8 cellular contexts compared by ENCODE assay signal in genomic region chr12:6778212-6778570, GRCh38. TPM values are rescaled to one million over a fixed set of nuclear protein-coding genes. Genes with fewer than 3 reads are reported as not detected.
DNase-seq lines count a peak whose midpoint lies in the region; ATAC-seq and TF ChIP-seq lines count a peak whose summit lies in the region.

No MANE protein-coding gene starts in this region.

- DNase-seq in ACHN, result peak; percentile 19
- DNase-seq in HFF-Myc (ENCODE audit: extremely low read depth, low read depth), result no peak
- peak in 2 of 4 donors; percentile 30 to 36 for DNase-seq in body of pancreas
- no peak for DNase-seq in left lung
- DNase-seq in transverse colon, result peak; percentile 30
- no peak for DNase-seq in GF-D8 (lab: John Stamatoyannopoulos, UW)
- DNase-seq in OCI-M2 (lab: John Stamatoyannopoulos, UW; ENCODE audit: unreplicated experiment), result no peak
- no peak for DNase-seq in NCI-H510A treated with DMSO at 0.1 percent for 48 hours (lab: John Stamatoyannopoulos, UW)

- no peak for TF ChIP-seq CTCF in HFF-Myc (IDR thresholded peaks at IDR 0.05; ENCODE audit: low read depth, low read length, missing control alignments)
- TF ChIP-seq CTCF in body of pancreas (IDR thresholded peaks at IDR 0.05), result no peak
- TF ChIP-seq CTCF in left lung (IDR thresholded peaks at IDR 0.05), result no peak
- no peak for TF ChIP-seq CTCF in transverse colon (IDR thresholded peaks at IDR 0.05)

- in situ Hi-C loops in ACHN (cut with HindIII; ENCODE audit: low pct_ligation_motif_present, low pct_unique_long_range_greater_than_20kb, low sequenced_read_pairs) (no loop called here), transverse colon (cut with MboI; ENCODE audit: low pct_ligation_motif_present in 1 of 4, low pct_unique_long_range_greater_than_20kb in 1 of 4, low sequenced_read_pairs in 3 of 4) (no loop called here)

- 17 to 27% methylated on average over 14 of the region's 14 CpGs for WGBS in body of pancreas, 2 donors
- 37% methylated on average over 14 of the region's 14 CpGs; no CpG with 5 or more reads in 1 of the 2 donors for WGBS in transverse colon (ENCODE audit: low coverage in 1 of 2), 2 donors

- no peaks in the 10 kb centered on the region for H3K9me3 ChIP-seq in body of pancreas
- no peaks in the 10 kb centered on the region for H3K9me3 ChIP-seq in left lung
- no peaks in the 10 kb centered on the region for H3K9me3 ChIP-seq in transverse colon

- H3K4me1 ChIP-seq in body of pancreas, result peaks cover 8% of the 10 kb centered on the region
- peaks cover 4 to 14% of the 10 kb centered on the region in 2 donors for H3K4me1 ChIP-seq in left lung
- peaks cover 4 to 48% (median 21%) of the 10 kb centered on the region in 4 donors for H3K4me1 ChIP-seq in transverse colon

- TF ChIP-seq EP300 in transverse colon (IDR thresholded peaks at IDR 0.05; ENCODE audit: low read depth), result no peak

- peak; percentile 23 for ATAC-seq in body of pancreas
- peak; percentile 20 for ATAC-seq in left lung

- H3K27ac ChIP-seq in body of pancreas (peak overlapping the region in 2 of 4 donors; percentile 29 to 36), left lung (peak overlapping the region; percentile 5 to 30), transverse colon (peak overlapping the region; percentile 73 to 87 (median 82))

- H3K27me3 ChIP-seq in body of pancreas, result no peaks in the 10 kb centered on the region
- peaks cover 0 to 32% of the 10 kb centered on the region in 2 donors for H3K27me3 ChIP-seq in left lung
- no peaks in the 10 kb centered on the region for H3K27me3 ChIP-seq in transverse colon

- no peaks in the 10 kb centered on the region for H3K36me3 ChIP-seq in body of pancreas (replicated peaks in 1 of 2; ENCODE audit: insufficient read depth in 1 of 2, low read depth in 2 of 2)
- no peaks in the 10 kb centered on the region for H3K36me3 ChIP-seq in left lung
- no peaks in the 10 kb centered on the region for H3K36me3 ChIP-seq in transverse colon

- H3K4me3 ChIP-seq in HFF-Myc (replicated peaks; ENCODE audit: low read depth, low read length) (peak overlapping the region; percentile 38), body of pancreas (no peak overlapping the region), left lung (peak overlapping the region in 1 of 2 donors; percentile 33), transverse colon (peak overlapping the region in 3 of 4 donors; percentile 12 to 47 (median 29))

- TF ChIP-seq POLR2A in body of pancreas (IDR thresholded peaks at IDR 0.05) (no peak), transverse colon (IDR thresholded peaks at IDR 0.05) (no peak)

- intact Hi-C loops in body of pancreas (cut with DNase I) (no loop called here), left lung (cut with DNase I) (no loop called here), transverse colon (cut with DNase I; ENCODE audit: low total_unique reads) (loop anchor here (10.0 kb wide), 1 partner anchor 163 kb away; no protein-coding TSS in a partner anchor)

RNA-seq across cellular contexts. Expression of gene LAG3, which starts 5.9 kb away (rescaled TPM):
- total RNA-seq in body of pancreas (not detected), left lung (1 to 10 TPM in 1 of 2 donors, under 1 TPM in 1; 0.79 to 2.4 TPM), transverse colon (1 to 10 TPM in 1 of 4 donors, under 1 TPM in 1, not detected in 2; 0.68 to 1.4 TPM)

RNA-seq across cellular contexts. Expression of gene CD4, which starts 11.1 kb away (rescaled TPM):
- total RNA-seq in body of pancreas (1 to 10 TPM; 3.0 to 5.2 TPM), left lung (10 to 100 TPM; 64.5 to 96.2 TPM), transverse colon (1 to 10 TPM in 3 of 4 donors, under 1 TPM in 1; 1.00 to 7.9 (median 2.8) TPM)

RNA-seq across cellular contexts. Expression of gene PTMS, which starts 12.0 kb away (rescaled TPM):
- total RNA-seq in body of pancreas (100 to 1,000 TPM in 1 of 2 donors, 10 to 100 TPM in 1; 69.5 to 109 TPM), left lung (100 to 1,000 TPM; 276 to 322 TPM), transverse colon (100 to 1,000 TPM in 1 of 4 donors, 10 to 100 TPM in 3; 64.0 to 124 (median 83.9) TPM)

RNA-seq across cellular contexts. Expression of gene MLF2, which starts 25.2 kb away (rescaled TPM):
- 10 to 100 TPM; 59.4 to 76.5 TPM for total RNA-seq in body of pancreas
- 100 to 1,000 TPM; 142 to 148 TPM for total RNA-seq in left lung
- total RNA-seq in transverse colon, result 100 to 1,000 TPM; 100 to 360 (median 164) TPM

RNA-seq across cellular contexts. Expression of gene GPR162, which starts 43.4 kb away (rescaled TPM):
- total RNA-seq in body of pancreas (under 1 TPM in 1 of 2 donors, not detected in 1; 0.78 TPM), left lung (10 to 100 TPM; 12.7 to 13.7 TPM), transverse colon (1 to 10 TPM in 3 of 4 donors, not detected in 1; 3.0 to 6.4 (median 3.1) TPM)

Comparison
In these comparisons a context has a peak if more than half of its experiments do, and no peak if none do; other contexts are left out.
1. DNase-seq: peak in ACHN (single experiment) and transverse colon (single experiment); none in HFF-Myc (single experiment), left lung (0 of 2), GF-D8 (single experiment), OCI-M2 (single experiment) and NCI-H510A treated with DMSO at 0.1 percent for 48 hours (single experiment).
2. H3K4me3 ChIP-seq: peak in HFF-Myc (single experiment) and transverse colon (3 of 4); none in body of pancreas (0 of 2).
3. RNA of gene CD4, which starts 11.1 kb away (total RNA-seq): 64.5 to 96.2 TPM in left lung; 3.0 to 5.2 TPM in body of pancreas and 1.00 to 7.9 TPM in transverse colon; every median in the first group is over 4 times any median in the second.